ENCODE assay signal across 1 cellular context in genomic region chr3:129352045-129352444, GRCh38.
A peak's percentile ranks its signal among the peaks of the same experiment; 100 is the strongest.
TF ChIP-seq lines count a peak whose summit lies in the region.

No MANE protein-coding gene starts in this region.

TF ChIP-seq in K562, 482 proteins besides CTCF, POLR2A, EP300 and RAD21 (continued from another document):
- TF ChIP-seq ZNF740 (CRISPR knock-in tag; IDR thresholded peaks at IDR 0.05) (peak; percentile 74; the same call in 1 of the 2 replicates), ZNF740 (tag; IDR thresholded peaks at IDR 0.05) (no peak)
